2 cellular contexts compared by ENCODE assay signal in genomic region chr10:70887804-70888800, GRCh38.
TF ChIP-seq lines count a peak whose summit lies in the region.

Gene PCBD1, minus strand, starts transcription at chr10:70888565. Its CDS starts 32 bp downstream, at chr10:70888533.

TF ChIP-seq in GM23338, 12 proteins besides CTCF, POLR2A, EP300 and RAD21:
- TF ChIP-seq, protein P1, sequence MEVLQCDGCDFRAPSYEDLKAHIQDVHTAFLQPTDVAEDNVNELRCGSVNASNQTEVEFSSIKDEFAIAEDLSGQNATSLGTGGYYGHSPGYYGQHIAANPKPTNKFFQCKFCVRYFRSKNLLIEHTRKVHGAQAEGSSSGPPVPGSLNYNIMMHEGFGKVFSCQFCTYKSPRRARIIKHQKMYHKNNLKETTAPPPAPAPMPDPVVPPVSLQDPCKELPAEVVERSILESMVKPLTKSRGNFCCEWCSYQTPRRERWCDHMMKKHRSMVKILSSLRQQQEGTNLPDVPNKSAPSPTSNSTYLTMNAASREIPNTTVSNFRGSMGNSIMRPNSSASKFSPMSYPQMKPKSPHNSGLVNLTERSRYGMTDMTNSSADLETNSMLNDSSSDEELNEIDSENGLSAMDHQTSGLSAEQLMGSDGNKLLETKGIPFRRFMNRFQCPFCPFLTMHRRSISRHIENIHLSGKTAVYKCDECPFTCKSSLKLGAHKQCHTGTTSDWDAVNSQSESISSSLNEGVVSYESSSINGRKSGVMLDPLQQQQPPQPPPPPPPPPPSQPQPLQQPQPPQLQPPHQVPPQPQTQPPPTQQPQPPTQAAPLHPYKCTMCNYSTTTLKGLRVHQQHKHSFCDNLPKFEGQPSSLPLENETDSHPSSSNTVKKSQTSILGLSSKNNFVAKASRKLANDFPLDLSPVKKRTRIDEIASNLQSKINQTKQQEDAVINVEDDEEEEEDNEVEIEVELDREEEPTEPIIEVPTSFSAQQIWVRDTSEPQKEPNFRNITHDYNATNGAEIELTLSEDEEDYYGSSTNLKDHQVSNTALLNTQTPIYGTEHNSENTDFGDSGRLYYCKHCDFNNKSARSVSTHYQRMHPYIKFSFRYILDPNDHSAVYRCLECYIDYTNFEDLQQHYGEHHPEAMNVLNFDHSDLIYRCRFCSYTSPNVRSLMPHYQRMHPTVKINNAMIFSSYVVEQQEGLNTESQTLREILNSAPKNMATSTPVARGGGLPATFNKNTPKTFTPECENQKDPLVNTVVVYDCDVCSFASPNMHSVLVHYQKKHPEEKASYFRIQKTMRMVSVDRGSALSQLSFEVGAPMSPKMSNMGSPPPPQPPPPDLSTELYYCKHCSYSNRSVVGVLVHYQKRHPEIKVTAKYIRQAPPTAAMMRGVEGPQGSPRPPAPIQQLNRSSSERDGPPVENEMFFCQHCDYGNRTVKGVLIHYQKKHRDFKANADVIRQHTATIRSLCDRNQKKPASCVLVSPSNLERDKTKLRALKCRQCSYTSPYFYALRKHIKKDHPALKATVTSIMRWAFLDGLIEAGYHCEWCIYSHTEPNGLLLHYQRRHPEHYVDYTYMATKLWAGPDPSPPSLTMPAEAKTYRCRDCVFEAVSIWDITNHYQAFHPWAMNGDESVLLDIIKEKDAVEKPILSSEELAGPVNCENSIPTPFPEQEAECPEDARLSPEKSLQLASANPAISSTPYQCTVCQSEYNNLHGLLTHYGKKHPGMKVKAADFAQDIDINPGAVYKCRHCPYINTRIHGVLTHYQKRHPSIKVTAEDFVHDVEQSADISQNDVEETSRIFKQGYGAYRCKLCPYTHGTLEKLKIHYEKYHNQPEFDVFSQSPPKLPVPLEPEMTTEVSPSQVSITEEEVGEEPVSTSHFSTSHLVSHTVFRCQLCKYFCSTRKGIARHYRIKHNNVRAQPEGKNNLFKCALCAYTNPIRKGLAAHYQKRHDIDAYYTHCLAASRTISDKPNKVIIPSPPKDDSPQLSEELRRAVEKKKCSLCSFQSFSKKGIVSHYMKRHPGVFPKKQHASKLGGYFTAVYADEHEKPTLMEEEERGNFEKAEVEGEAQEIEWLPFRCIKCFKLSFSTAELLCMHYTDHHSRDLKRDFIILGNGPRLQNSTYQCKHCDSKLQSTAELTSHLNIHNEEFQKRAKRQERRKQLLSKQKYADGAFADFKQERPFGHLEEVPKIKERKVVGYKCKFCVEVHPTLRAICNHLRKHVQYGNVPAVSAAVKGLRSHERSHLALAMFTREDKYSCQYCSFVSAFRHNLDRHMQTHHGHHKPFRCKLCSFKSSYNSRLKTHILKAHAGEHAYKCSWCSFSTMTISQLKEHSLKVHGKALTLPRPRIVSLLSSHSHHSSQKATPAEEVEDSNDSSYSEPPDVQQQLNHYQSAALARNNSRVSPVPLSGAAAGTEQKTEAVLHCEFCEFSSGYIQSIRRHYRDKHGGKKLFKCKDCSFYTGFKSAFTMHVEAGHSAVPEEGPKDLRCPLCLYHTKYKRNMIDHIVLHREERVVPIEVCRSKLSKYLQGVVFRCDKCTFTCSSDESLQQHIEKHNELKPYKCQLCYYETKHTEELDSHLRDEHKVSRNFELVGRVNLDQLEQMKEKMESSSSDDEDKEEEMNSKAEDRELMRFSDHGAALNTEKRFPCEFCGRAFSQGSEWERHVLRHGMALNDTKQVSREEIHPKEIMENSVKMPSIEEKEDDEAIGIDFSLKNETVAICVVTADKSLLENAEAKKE (CRISPR knock-in tag; IDR thresholded peaks at IDR 0.05), result no peak
- TF ChIP-seq EZH2 (IDR thresholded peaks at IDR 0.05; ENCODE audit: low read depth, unreplicated experiment), result no peak
- no peak for TF ChIP-seq JUNB (IDR thresholded peaks at IDR 0.05; ENCODE audit: unreplicated experiment)
- no peak for TF ChIP-seq CREB1 (CRISPR knock-in tag; IDR thresholded peaks at IDR 0.05; ENCODE audit: low read depth)
- no peak for TF ChIP-seq NANOG (IDR thresholded peaks at IDR 0.05; ENCODE audit: borderline replicate concordance)
- TF ChIP-seq ZNF114 (CRISPR knock-in tag; IDR thresholded peaks at IDR 0.05), result no peak
- TF ChIP-seq, protein P2, sequence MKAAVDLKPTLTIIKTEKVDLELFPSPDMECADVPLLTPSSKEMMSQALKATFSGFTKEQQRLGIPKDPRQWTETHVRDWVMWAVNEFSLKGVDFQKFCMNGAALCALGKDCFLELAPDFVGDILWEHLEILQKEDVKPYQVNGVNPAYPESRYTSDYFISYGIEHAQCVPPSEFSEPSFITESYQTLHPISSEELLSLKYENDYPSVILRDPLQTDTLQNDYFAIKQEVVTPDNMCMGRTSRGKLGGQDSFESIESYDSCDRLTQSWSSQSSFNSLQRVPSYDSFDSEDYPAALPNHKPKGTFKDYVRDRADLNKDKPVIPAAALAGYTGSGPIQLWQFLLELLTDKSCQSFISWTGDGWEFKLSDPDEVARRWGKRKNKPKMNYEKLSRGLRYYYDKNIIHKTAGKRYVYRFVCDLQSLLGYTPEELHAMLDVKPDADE (IDR thresholded peaks at IDR 0.05), result no peak
- no peak for TF ChIP-seq STAT1 (IDR thresholded peaks at IDR 0.05; ENCODE audit: unreplicated experiment)
- TF ChIP-seq POLR2AphosphoS5 (IDR thresholded peaks at IDR 0.05; ENCODE audit: low read depth), result no peak; the same call in 1 of the 2 replicates
- no peak for TF ChIP-seq ZNF331 (CRISPR knock-in tag; IDR thresholded peaks at IDR 0.05; ENCODE audit: low read depth)
- TF ChIP-seq, protein P3, sequence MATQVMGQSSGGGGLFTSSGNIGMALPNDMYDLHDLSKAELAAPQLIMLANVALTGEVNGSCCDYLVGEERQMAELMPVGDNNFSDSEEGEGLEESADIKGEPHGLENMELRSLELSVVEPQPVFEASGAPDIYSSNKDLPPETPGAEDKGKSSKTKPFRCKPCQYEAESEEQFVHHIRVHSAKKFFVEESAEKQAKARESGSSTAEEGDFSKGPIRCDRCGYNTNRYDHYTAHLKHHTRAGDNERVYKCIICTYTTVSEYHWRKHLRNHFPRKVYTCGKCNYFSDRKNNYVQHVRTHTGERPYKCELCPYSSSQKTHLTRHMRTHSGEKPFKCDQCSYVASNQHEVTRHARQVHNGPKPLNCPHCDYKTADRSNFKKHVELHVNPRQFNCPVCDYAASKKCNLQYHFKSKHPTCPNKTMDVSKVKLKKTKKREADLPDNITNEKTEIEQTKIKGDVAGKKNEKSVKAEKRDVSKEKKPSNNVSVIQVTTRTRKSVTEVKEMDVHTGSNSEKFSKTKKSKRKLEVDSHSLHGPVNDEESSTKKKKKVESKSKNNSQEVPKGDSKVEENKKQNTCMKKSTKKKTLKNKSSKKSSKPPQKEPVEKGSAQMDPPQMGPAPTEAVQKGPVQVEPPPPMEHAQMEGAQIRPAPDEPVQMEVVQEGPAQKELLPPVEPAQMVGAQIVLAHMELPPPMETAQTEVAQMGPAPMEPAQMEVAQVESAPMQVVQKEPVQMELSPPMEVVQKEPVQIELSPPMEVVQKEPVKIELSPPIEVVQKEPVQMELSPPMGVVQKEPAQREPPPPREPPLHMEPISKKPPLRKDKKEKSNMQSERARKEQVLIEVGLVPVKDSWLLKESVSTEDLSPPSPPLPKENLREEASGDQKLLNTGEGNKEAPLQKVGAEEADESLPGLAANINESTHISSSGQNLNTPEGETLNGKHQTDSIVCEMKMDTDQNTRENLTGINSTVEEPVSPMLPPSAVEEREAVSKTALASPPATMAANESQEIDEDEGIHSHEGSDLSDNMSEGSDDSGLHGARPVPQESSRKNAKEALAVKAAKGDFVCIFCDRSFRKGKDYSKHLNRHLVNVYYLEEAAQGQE (IDR thresholded peaks at IDR 0.05; ENCODE audit: unreplicated experiment), result no peak
- TF ChIP-seq EZH2phosphoT487 (IDR thresholded peaks at IDR 0.05; ENCODE audit: unreplicated experiment), result no peak

TF ChIP-seq in K562, 482 proteins besides CTCF, POLR2A, EP300 and RAD21 (continues in another document):
- TF ChIP-seq MYC (IDR thresholded peaks at IDR 0.05; ENCODE audit: low read depth, low read length) (peak; percentile 44), MYC (CRISPR knock-in tag; IDR thresholded peaks at IDR 0.05; ENCODE audit: borderline replicate concordance, low read depth) (peak; percentile 58; the same call in 1 of the 2 replicates), KAT7 (CRISPR knock-in tag; IDR thresholded peaks at IDR 0.05; ENCODE audit: borderline replicate concordance) (no peak), ELF2 (CRISPR knock-in tag; IDR thresholded peaks at IDR 0.05) (no peak), NFIC (IDR thresholded peaks at IDR 0.05) (no peak), PRDM10 (IDR thresholded peaks at IDR 0.05; ENCODE audit: partially characterized antibody) (no peak), PHF21A (IDR thresholded peaks at IDR 0.05; ENCODE audit: borderline replicate concordance, low read depth) (peak; percentile 100), TEAD1 (CRISPR knock-in tag; IDR thresholded peaks at IDR 0.05) (0 out of 4 replicates have a peak, but pooled peaks of 1 of the 2 experiments have one; percentile 27), HNRNPL (IDR thresholded peaks at IDR 0.05; ENCODE audit: low read depth, low read length) (peak; percentile 76), POU5F1 (IDR thresholded peaks at IDR 0.05; ENCODE audit: borderline replicate concordance, low read depth, low read length, partially characterized antibody) (no peak), TGIF2 (CRISPR knock-in tag; IDR thresholded peaks at IDR 0.05) (no peak; the same call in 1 of the 2 replicates), VEZF1 (CRISPR knock-in tag; IDR thresholded peaks at IDR 0.05) (peak; percentile 86), NFXL1 (CRISPR knock-in tag; IDR thresholded peaks at IDR 0.05) (no peak), PURB (CRISPR knock-in tag; IDR thresholded peaks at IDR 0.05; ENCODE audit: low read depth) (no peak), NFRKB (IDR thresholded peaks at IDR 0.05; ENCODE audit: low read depth) (no peak), ZNF398 (CRISPR knock-in tag; IDR thresholded peaks at IDR 0.05) (no peak), U2AF2 (optimal IDR thresholded peaks at IDR 0.05; ENCODE audit: low read depth, low read length) (no peak), FIP1L1 (IDR thresholded peaks at IDR 0.05; ENCODE audit: low read depth, low read length, poor library complexity, severe bottlenecking) (no peak), HMGN3 (IDR thresholded peaks at IDR 0.05; ENCODE audit: borderline replicate concordance, extremely low read depth, insufficient read length, low read depth, low read length) (peak; percentile 55), ZNF23 (CRISPR knock-in tag; IDR thresholded peaks at IDR 0.05) (no peak), SRSF7 (optimal IDR thresholded peaks at IDR 0.05; ENCODE audit: low read depth, low read length) (no peak), SMAD2 (IDR thresholded peaks at IDR 0.05; ENCODE audit: low read depth, low read length) (no peak), POLR2AphosphoS5 (IDR thresholded peaks at IDR 0.05; ENCODE audit: control insufficient read depth, insufficient read depth, low read depth, low read length) (no peak), SP1 (CRISPR knock-in tag; IDR thresholded peaks at IDR 0.05) (peak; percentile 59), POLR2B (IDR thresholded peaks at IDR 0.05; ENCODE audit: low read depth, partially characterized antibody) (peak; percentile 53), DNMT1 (IDR thresholded peaks at IDR 0.05) (no peak)
- TF ChIP-seq, protein P4, sequence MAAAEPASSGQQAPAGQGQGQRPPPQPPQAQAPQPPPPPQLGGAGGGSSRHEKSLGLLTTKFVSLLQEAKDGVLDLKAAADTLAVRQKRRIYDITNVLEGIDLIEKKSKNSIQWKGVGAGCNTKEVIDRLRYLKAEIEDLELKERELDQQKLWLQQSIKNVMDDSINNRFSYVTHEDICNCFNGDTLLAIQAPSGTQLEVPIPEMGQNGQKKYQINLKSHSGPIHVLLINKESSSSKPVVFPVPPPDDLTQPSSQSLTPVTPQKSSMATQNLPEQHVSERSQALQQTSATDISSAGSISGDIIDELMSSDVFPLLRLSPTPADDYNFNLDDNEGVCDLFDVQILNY (CRISPR knock-in tag; IDR thresholded peaks at IDR 0.05), result no peak
